Comparison of ENCODE assay signal across 24 cellular contexts in genomic region chr6:39852324-39852723, GRCh38.
DNase-seq lines count a peak whose midpoint lies in the region; ATAC-seq and TF ChIP-seq lines count a peak whose summit lies in the region.
"Had no signal": no experiment of that assay in that cellular context is flagged by ENCODE, and none has a peak within 500 bp of the region (broad histone marks: within the 10 kb centered on the region; RNA-seq: fewer than 3 reads in every experiment).

No MANE protein-coding gene starts in this region.

- no peak for TF ChIP-seq POLR2A in thyroid gland (IDR thresholded peaks at IDR 0.05)

- no peak overlapping the region for H3K4me2 ChIP-seq in parathyroid adenoma (ENCODE audit: low read length)
- H3K4me2 ChIP-seq: BLaER1, KMS-11 had no signal

- ATAC-seq in GM21528 (IDR thresholded peaks at IDR 0.05; ENCODE audit: low FRiP score, unreplicated experiment) = no peak
- ATAC-seq: Panc1 had no signal

- H3K9ac ChIP-seq in parathyroid adenoma = no peak overlapping the region
- H3K9ac ChIP-seq: BLaER1, KMS-11 had no signal

- H3K4me1 ChIP-seq in parathyroid adenoma (no peaks in the 10 kb centered on the region), thyroid gland (peaks cover 4 to 30% of the 10 kb centered on the region in 2 donors)
- H3K4me1 ChIP-seq: BLaER1, SJSA1 had no signal

- 78 to 82% methylated on average over 9 of the region's 9 CpGs for WGBS in thyroid gland, 2 donors

- intact Hi-C loops in thyroid gland (cut with DNase I) = no loop called here

- no peak for TF ChIP-seq CTCF in coronary artery (IDR thresholded peaks at IDR 0.05)
- TF ChIP-seq CTCF in parathyroid adenoma (IDR thresholded peaks at IDR 0.05) = no peak
- TF ChIP-seq CTCF in thyroid gland (IDR thresholded peaks at IDR 0.05) = no peak

- DNase-seq in activated effector memory CD4-positive, alpha-beta T cell treated with anti-CD3 and anti-CD28 coated beads, Interleukin-2, amount 50 U/mL, for 16 hours = peak; percentile 5
- DNase-seq in activated effector memory CD4-positive, alpha-beta T cell treated with Interleukin-2 at 50 U/mL for 16 hours = no peak
- DNase-seq in coronary artery (ENCODE audit: low spot score) (peak; percentile 61), thyroid gland (peak; percentile 31 to 34), NCI-H128 (lab: John Stamatoyannopoulos, UW; ENCODE audit: unreplicated experiment) (no peak), DMS53 treated with DMSO at 0.1 percent for 48 hours (lab: John Stamatoyannopoulos, UW; ENCODE audit: unreplicated experiment) (no peak)
- DNase-seq: ACHN; CD4-positive, alpha-beta T cell; COR-L47; DMS79 treated with DMSO at 0.1 percent for 48 hours; NCI-H1092 treated with DMSO at 0.1 percent for 48 hours; NCI-H2029 treated with DMSO at 0.1 percent for 48 hours; NCI-H2171; NCI-H345; NCI-H524; NCI-H774; NK-92 treated with Interleukin-12 subunit alpha and Interleukin-12 subunit beta, amount 100 ng/mL, for 24 hours had no signal

- peak overlapping the region in 1 of 2 donors; percentile 65 for H3K27ac ChIP-seq in coronary artery
- peak overlapping the region; percentile 7 for H3K27ac ChIP-seq in parathyroid adenoma
- H3K27ac ChIP-seq in thyroid gland = no peak overlapping the region
- H3K27ac ChIP-seq: 22Rv1, BLaER1, KMS-11, SJSA1 had no signal

- H3K79me2 ChIP-seq in parathyroid adenoma = no peaks in the 10 kb centered on the region

- H2AFZ ChIP-seq in parathyroid adenoma = no peak overlapping the region

- H3K36me3 ChIP-seq in parathyroid adenoma (ENCODE audit: control insufficient read depth, insufficient read depth, low read length) (no peaks in the 10 kb centered on the region), thyroid gland (no peaks in the 10 kb centered on the region)
- H3K36me3 ChIP-seq: BLaER1, SJSA1 had no signal

- H3K9me3 ChIP-seq in parathyroid adenoma (ENCODE audit: control insufficient read depth, low read length) = no peaks in the 10 kb centered on the region
- no peaks in the 10 kb centered on the region for H3K9me3 ChIP-seq in thyroid gland
- H3K9me3 ChIP-seq: BLaER1, SJSA1 had no signal

- no peaks in the 10 kb centered on the region for H3K27me3 ChIP-seq in parathyroid adenoma (ENCODE audit: control insufficient read depth, insufficient read depth, low read length)
- H3K27me3 ChIP-seq in thyroid gland = no peaks in the 10 kb centered on the region
- H3K27me3 ChIP-seq: BLaER1, SJSA1 had no signal

- H3K4me3 ChIP-seq in coronary artery = no peak overlapping the region
- H3K4me3 ChIP-seq in parathyroid adenoma (ENCODE audit: low read depth, low read length) = no peak overlapping the region
- no peak overlapping the region for H3K4me3 ChIP-seq in thyroid gland (replicated peaks in 1 of 3)
- H3K4me3 ChIP-seq: BLaER1, SJSA1 had no signal

Comparison
In these comparisons a context has a peak if more than half of its experiments do, and no peak if none do; other contexts are left out.
1. DNase-seq: peak in activated effector memory CD4-positive, alpha-beta T cell treated with anti-CD3 and anti-CD28 coated beads, Interleukin-2, amount 50 U/mL, for 16 hours (single experiment), coronary artery (single experiment) and thyroid gland (2 of 2); none in activated effector memory CD4-positive, alpha-beta T cell treated with Interleukin-2 at 50 U/mL for 16 hours (single experiment), NCI-H128 (single experiment) and DMS53 treated with DMSO at 0.1 percent for 48 hours (single experiment).